ENCODE assay signal across 26 cellular contexts in genomic region chr20:32452776-32453466, GRCh38.
DNase-seq lines count a peak whose midpoint lies in the region; ATAC-seq, FAIRE-seq and TF ChIP-seq lines count a peak whose summit lies in the region.
"Had no signal": no experiment of that assay in that cellular context is flagged by ENCODE, and none has a peak within 500 bp of the region (broad histone marks: within the 10 kb centered on the region; RNA-seq: fewer than 3 reads in every experiment).

No MANE protein-coding gene starts in this region.

- TF ChIP-seq POLR2A in HepG2 (IDR thresholded peaks at IDR 0.05; ENCODE audit: insufficient read depth in 1 of 2, low read depth in 2 of 2, low read length in 2 of 2) (no peak), transverse colon (IDR thresholded peaks at IDR 0.05) (no peak)

- H3K9me3 Mint-ChIP-seq in activated naive CD4-positive, alpha-beta T cell treated with anti-CD3 and anti-CD28 coated beads for 36 hours, result no peaks in the 10 kb centered on the region

- in situ Hi-C loops in HepG2 (cut with HindIII; ENCODE audit: extremely low pct_ligation_motif_present, low pct_unique_long_range_greater_than_20kb) (no loop called here), transverse colon (cut with MboI; ENCODE audit: low pct_ligation_motif_present in 1 of 4, low pct_unique_long_range_greater_than_20kb in 1 of 4, low sequenced_read_pairs in 3 of 4) (no loop called here)

- H3K27me3 Mint-ChIP-seq in activated naive CD4-positive, alpha-beta T cell treated with anti-CD3 and anti-CD28 coated beads for 36 hours (ENCODE audit: low read depth), result no peaks in the 10 kb centered on the region

- 97% methylated on average over 24 of the region's 24 CpGs for WGBS in HepG2 (ENCODE audit: low lambda C conversion rate)
- 88% methylated on average over 23 of the region's 24 CpGs; no CpG with 5 or more reads in 1 of the 2 donors for WGBS in transverse colon (ENCODE audit: low coverage in 1 of 2), 2 donors

- intact Hi-C loops in activated naive CD4-positive, alpha-beta T cell treated with anti-CD3 and anti-CD28 coated beads for 36 hours (cut with micrococcal nuclease), result no loop called here
- intact Hi-C loops in HepG2 (cut with micrococcal nuclease; ENCODE audit: unreplicated experiment) (no loop called here), transverse colon (cut with DNase I; ENCODE audit: low total_unique reads) (no loop called here)

- H3K9me3 ChIP-seq in WERI-Rb-1 (ENCODE audit: severe bottlenecking), result no peaks in the 10 kb centered on the region
- no peaks in the 10 kb centered on the region for H3K9me3 ChIP-seq in HepG2 (ENCODE audit: low read length)
- H3K9me3 ChIP-seq in transverse colon, result no peaks in the 10 kb centered on the region
- H3K9me3 ChIP-seq: HAP-1, MG63, pancreas, sigmoid colon, stomach, uterus had no signal

- H3K27ac Mint-ChIP-seq in activated naive CD4-positive, alpha-beta T cell treated with anti-CD3 and anti-CD28 coated beads for 36 hours, result peak overlapping the region; percentile 37

- TF ChIP-seq RAD21 in HepG2 (CRISPR knock-in tag; IDR thresholded peaks at IDR 0.05), result no peak

- no peak overlapping the region for H3K4me3 Mint-ChIP-seq in activated naive CD4-positive, alpha-beta T cell treated with anti-CD3 and anti-CD28 coated beads for 36 hours

- H3K36me3 ChIP-seq in WERI-Rb-1 (peaks cover 76% of the 10 kb centered on the region), HepG2 (replicated peaks in 1 of 2; ENCODE audit: control insufficient read depth in 1 of 2, insufficient read depth in 2 of 2, low read length in 2 of 2) (peaks cover 68 to 88% of the 10 kb centered on the region in 2 experiments), transverse colon (peaks cover 0 to 29% (median 14%) of the 10 kb centered on the region in 4 donors)
- H3K36me3 ChIP-seq: MG63, uterus had no signal

- POLR2A ChIA-PET in HepG2 (lab: Yijun Ruan, JAX), result no interaction called here

- no peak for FAIRE-seq in HepG2 (lab: Jason Lieb, UNC)
- FAIRE-seq: pancreas had no signal

- H3K4me3 ChIP-seq in WERI-Rb-1 (ENCODE audit: low read depth, low read length) (no peak overlapping the region), HepG2 (replicated peaks in 1 of 3; ENCODE audit: insufficient read depth in 1 of 3, low read depth in 2 of 3, low read length in 3 of 3) (no peak overlapping the region), transverse colon (no peak overlapping the region)
- H3K4me3 ChIP-seq: cardiac muscle cell, HAP-1, MG63, pancreas, sigmoid colon, stomach, uterus had no signal

- DNase-seq in activated naive CD4-positive, alpha-beta T cell treated with anti-CD3 and anti-CD28 coated beads for 36 hours, result no peak
- no peak for DNase-seq in activated naive CD4-positive, alpha-beta T cell (lab: John Stamatoyannopoulos, UW)
- DNase-seq in WERI-Rb-1 (no peak), HepG2 (ENCODE audit: low spot score) (no peak), substantia nigra (lab: John Stamatoyannopoulos, UW) (no peak), NK-92 (lab: John Stamatoyannopoulos, UW; ENCODE audit: unreplicated experiment) (no peak), transverse colon (no peak)
- DNase-seq: activated CD8-positive, alpha-beta memory T cell treated with anti-CD3 and anti-CD28 coated beads for 24 hours; amniotic stem cell; glutamatergic neuron; IMR-90; MG63; NCI-H1436 treated with DMSO at 0.1 percent for 48 hours; NCI-H2171; NCI-H526 treated with DMSO at 0.1 percent for 48 hours; stomach; T-helper 1 cell had no signal

- no peak for TF ChIP-seq EP300 in HepG2 (IDR thresholded peaks at IDR 0.05; ENCODE audit: low read depth in 2 of 2, low read length in 2 of 2)
- no peak for TF ChIP-seq EP300 in HepG2 (CRISPR knock-in tag; IDR thresholded peaks at IDR 0.05; ENCODE audit: borderline replicate concordance)
- TF ChIP-seq EP300 in transverse colon (IDR thresholded peaks at IDR 0.05; ENCODE audit: low read depth), result no peak

- H3K79me2 ChIP-seq in HepG2 (ENCODE audit: insufficient read depth, low read length), result no peaks in the 10 kb centered on the region

- CTCF ChIA-PET in activated naive CD4-positive, alpha-beta T cell treated with anti-CD3 and anti-CD28 coated beads for 36 hours (lab: Charles Lee), result no interaction called here
- CTCF ChIA-PET in HepG2 (lab: Yijun Ruan, JAX; ENCODE audit: low intra/inter-chr PET ratio, low total read pairs), result no interaction called here

- H3K27ac ChIP-seq in WERI-Rb-1 (peak overlapping the region; percentile 98), HepG2 (ENCODE audit: extremely low read length, insufficient read depth, low read length) (no peak overlapping the region), substantia nigra (ENCODE audit: low read depth, low read length, poor library complexity, severe bottlenecking) (peak overlapping the region; percentile 39), transverse colon (no peak overlapping the region)
- H3K27ac ChIP-seq: C4-2B, cardiac muscle cell, HL-60, pancreas, uterus, VCaP had no signal

- no peaks in the 10 kb centered on the region for H3K27me3 ChIP-seq in WERI-Rb-1 (ENCODE audit: insufficient read depth, low read depth, severe bottlenecking)
- no peaks in the 10 kb centered on the region for H3K27me3 ChIP-seq in HepG2 (ENCODE audit: control insufficient read depth in 1 of 2, insufficient read depth in 2 of 2, low read length in 2 of 2)
- H3K27me3 ChIP-seq in transverse colon, result no peaks in the 10 kb centered on the region
- H3K27me3 ChIP-seq: cardiac muscle cell, MG63, pancreas, sigmoid colon, stomach, uterus had no signal

- H3K4me1 ChIP-seq in HepG2 (ENCODE audit: insufficient read depth, low read length), result no peaks in the 10 kb centered on the region
- peaks cover 8 to 30% (median 15%) of the 10 kb centered on the region in 4 donors for H3K4me1 ChIP-seq in transverse colon
- H3K4me1 ChIP-seq: HAP-1 had no signal

- peaks cover under 1% of the 10 kb centered on the region for H3K4me1 Mint-ChIP-seq in activated naive CD4-positive, alpha-beta T cell treated with anti-CD3 and anti-CD28 coated beads for 36 hours (ENCODE audit: low read depth)

- H3K4me2 ChIP-seq in HepG2 (ENCODE audit: low read depth, low read length), result no peak overlapping the region

- ATAC-seq in HepG2 (no peak), GM19023 (IDR thresholded peaks at IDR 0.05; ENCODE audit: unreplicated experiment) (no peak)
- ATAC-seq: pancreas had no signal

- 0 out of 2 replicates have a peak, but pooled peaks cover 6% of the 10 kb centered on the region for H4K20me1 ChIP-seq in HepG2 (ENCODE audit: insufficient read depth, low read length)

- no TSS peak for BruUV-seq in HepG2 (replicated peaks; lab: Mats Ljungman, UMichigan)

- no peak overlapping the region for H3K9ac ChIP-seq in HepG2 (ENCODE audit: insufficient read depth, low read depth, low read length)

- H2AFZ ChIP-seq in HepG2 (ENCODE audit: low read length), result no peak overlapping the region

- H3K36me3 Mint-ChIP-seq in activated naive CD4-positive, alpha-beta T cell treated with anti-CD3 and anti-CD28 coated beads for 36 hours (ENCODE audit: low read depth), result peaks cover 5% of the 10 kb centered on the region

- TF ChIP-seq CTCF in WERI-Rb-1 (IDR thresholded peaks at IDR 0.05; ENCODE audit: low read depth, low read length) (no peak), HepG2 (CRISPR knock-in tag; IDR thresholded peaks at IDR 0.05) (no peak), transverse colon (IDR thresholded peaks at IDR 0.05) (no peak)

TF ChIP-seq in HepG2, 621 proteins besides CTCF, POLR2A, EP300 and RAD21:
- TF ChIP-seq EED (CRISPR knock-in tag; IDR thresholded peaks at IDR 0.05), result 0 out of 2 replicates have a peak, but pooled peaks have one; percentile 39
- no peak for TF ChIP-seq RCOR2 (CRISPR knock-in tag; IDR thresholded peaks at IDR 0.05)
- 0 out of 2 replicates have a peak, but pooled peaks have one; percentile 33 for TF ChIP-seq ZNF691 (CRISPR knock-in tag; IDR thresholded peaks at IDR 0.05; ENCODE audit: borderline replicate concordance, low read depth)
- TF ChIP-seq ZSCAN31 (CRISPR knock-in tag; IDR thresholded peaks at IDR 0.05; ENCODE audit: low read depth), result no peak
- 0 out of 2 replicates have a peak, but pooled peaks have one; percentile 28 for TF ChIP-seq ZNF501 (CRISPR knock-in tag; IDR thresholded peaks at IDR 0.05)
TF ChIP-seq in HepG2: peak in this region for 3.

Comparison
In these comparisons a context has a peak if more than half of its experiments do, and no peak if none do; other contexts are left out.
1. H3K27ac ChIP-seq: peak in WERI-Rb-1 (single experiment) and substantia nigra (single experiment); none in HepG2 (single experiment) and transverse colon (0 of 4).